ENCODE assay signal across 28 cellular contexts in genomic region chr1:9920606-9921005, GRCh38.
"Had no signal": no experiment of that assay in that cellular context is flagged by ENCODE, and none has a peak within 500 bp of the region (broad histone marks: within the 10 kb centered on the region; RNA-seq: fewer than 3 reads in every experiment).

No MANE protein-coding gene starts in this region.

- H3K4me3 ChIP-seq: adrenal gland, body of pancreas, colonic mucosa had no signal

- H3K4me1 ChIP-seq: adrenal gland, body of pancreas, colonic mucosa had no signal

- H3K27ac ChIP-seq: adrenal gland, body of pancreas, colonic mucosa, epithelial cell of prostate had no signal

- H3K36me3 Mint-ChIP-seq: activated CD4-positive, alpha-beta memory T cell treated with anti-CD3 and anti-CD28 coated beads for 36 hours; activated naive CD4-positive, alpha-beta T cell treated with anti-CD3 and anti-CD28 coated beads, Interleukin-2, amount 50 U/mL, for 24 hours; activated naive CD8-positive, alpha-beta T cell treated with anti-CD3 and anti-CD28 coated beads for 36 hours had no signal

- FAIRE-seq: endometrium, endothelial cell of umbilical vein, frontal cortex had no signal

- ATAC-seq: activated CD4-positive, alpha-beta T cell treated with anti-CD3 and anti-CD28 coated beads for 36 hours; activated naive CD8-positive, alpha-beta T cell treated with anti-CD3 and anti-CD28 coated beads, Interleukin-2, amount 50 U/mL, for 24 hours; body of pancreas had no signal

- H3K4me1 Mint-ChIP-seq: activated CD4-positive, alpha-beta T cell treated with anti-CD3 and anti-CD28 coated beads, Interleukin-2, amount 10 ng/mL, durations not matched to agents 24 days and 14 days; activated naive CD4-positive, alpha-beta T cell treated with anti-CD3 and anti-CD28 coated beads, Interleukin-2, amount 50 U/mL, for 24 hours had no signal

- DNase-seq: activated CD4-positive, alpha-beta memory T cell treated with anti-CD3 and anti-CD28 coated beads for 36 hours; activated CD4-positive, alpha-beta T cell treated with anti-CD3 and anti-CD28 coated beads for 36 hours; activated CD4-positive, alpha-beta T cell treated with anti-CD3 and anti-CD28 coated beads, Interleukin-2, amount 10 ng/mL, durations not matched to agents 24 days and 14 days; activated CD4-positive, CD25-positive, alpha-beta regulatory T cell; activated CD4-positive, CD25-positive, alpha-beta regulatory T cell treated with anti-CD3 and anti-CD28 coated beads, Interleukin-2, amount 50 U/mL, for 72 hours; activated effector memory CD4-positive, alpha-beta T cell treated with anti-CD3 and anti-CD28 coated beads, Interleukin-2, amount 50 U/mL, for 16 hours; activated naive CD4-positive, alpha-beta T cell treated with anti-CD3 and anti-CD28 coated beads for 36 hours; activated naive CD8-positive, alpha-beta T cell treated with anti-CD3 and anti-CD28 coated beads for 36 hours; activated naive CD8-positive, alpha-beta T cell treated with anti-CD3 and anti-CD28 coated beads, Interleukin-2, amount 50 U/mL, for 24 hours; activated T-cell treated with anti-CD3 and anti-CD28 coated beads, Interleukin-2, amount 50 U/mL, for 1 hour; activated T-cell treated with anti-CD3 and anti-CD28 coated beads, Interleukin-2, amount 50 U/mL, for 48 hours; adrenal gland; amygdala; aorta; body of pancreas; central memory CD4-positive, alpha-beta T cell; cerebellar nuclear complex; colonic mucosa; effector CD8-positive, alpha-beta T cell; foreskin fibroblast; T-helper 2 cell had no signal

- H3K36me3 ChIP-seq: adrenal gland, colonic mucosa had no signal

- H3K27me3 Mint-ChIP-seq: activated CD4-positive, alpha-beta memory T cell treated with anti-CD3 and anti-CD28 coated beads for 36 hours; activated CD4-positive, alpha-beta T cell treated with anti-CD3 and anti-CD28 coated beads for 36 hours; activated naive CD4-positive, alpha-beta T cell treated with anti-CD3 and anti-CD28 coated beads, Interleukin-2, amount 50 U/mL, for 24 hours; activated naive CD8-positive, alpha-beta T cell treated with anti-CD3 and anti-CD28 coated beads for 36 hours; activated naive CD8-positive, alpha-beta T cell treated with anti-CD3 and anti-CD28 coated beads, Interleukin-2, amount 50 U/mL, for 24 hours had no signal

- H3K9me3 Mint-ChIP-seq: activated CD4-positive, alpha-beta memory T cell treated with anti-CD3 and anti-CD28 coated beads for 36 hours; activated CD4-positive, alpha-beta T cell treated with anti-CD3 and anti-CD28 coated beads, Interleukin-2, amount 10 ng/mL, durations not matched to agents 24 days and 14 days; activated naive CD4-positive, alpha-beta T cell treated with anti-CD3 and anti-CD28 coated beads for 36 hours; activated naive CD4-positive, alpha-beta T cell treated with anti-CD3 and anti-CD28 coated beads, Interleukin-2, amount 50 U/mL, for 24 hours; activated naive CD8-positive, alpha-beta T cell treated with anti-CD3 and anti-CD28 coated beads for 36 hours; activated naive CD8-positive, alpha-beta T cell treated with anti-CD3 and anti-CD28 coated beads, Interleukin-2, amount 50 U/mL, for 24 hours; activated T-helper 1 cell treated with anti-CD3 and anti-CD28 coated beads, Interleukin-12 subunit alpha, Interleukin-12 subunit beta, Interleukin-2, Interleukin-4 antibody, amounts not matched to agents 30 ng/mL and 10 ng/mL and 1 ng/mL, durations not matched to agents 14 hours and 24 hours and 36 hours; activated T-helper 2 cell treated with anti-CD3 and anti-CD28 coated beads, Interferon-gamma antibody, Interleukin-2, Interleukin-4, amounts not matched to agents 10 μg/mL and 5 μg/mL and 100 μg/mL, durations not matched to agents 14 hours and 24 hours and 36 hours had no signal

- H3K27ac Mint-ChIP-seq: activated CD4-positive, alpha-beta memory T cell treated with anti-CD3 and anti-CD28 coated beads for 36 hours; activated CD4-positive, alpha-beta T cell treated with anti-CD3 and anti-CD28 coated beads for 36 hours; activated CD4-positive, alpha-beta T cell treated with anti-CD3 and anti-CD28 coated beads, Interleukin-2, amount 10 ng/mL, durations not matched to agents 24 days and 14 days; activated naive CD4-positive, alpha-beta T cell treated with anti-CD3 and anti-CD28 coated beads for 36 hours; activated naive CD4-positive, alpha-beta T cell treated with anti-CD3 and anti-CD28 coated beads, Interleukin-2, amount 50 U/mL, for 24 hours; activated naive CD8-positive, alpha-beta T cell treated with anti-CD3 and anti-CD28 coated beads for 36 hours; activated naive CD8-positive, alpha-beta T cell treated with anti-CD3 and anti-CD28 coated beads, Interleukin-2, amount 50 U/mL, for 24 hours; activated T-helper 1 cell treated with anti-CD3 and anti-CD28 coated beads, Interleukin-12 subunit alpha, Interleukin-12 subunit beta, Interleukin-2, Interleukin-4 antibody, amounts not matched to agents 30 ng/mL and 10 ng/mL and 1 ng/mL, durations not matched to agents 14 hours and 24 hours and 36 hours; activated T-helper 2 cell treated with anti-CD3 and anti-CD28 coated beads, Interferon-gamma antibody, Interleukin-2, Interleukin-4, amounts not matched to agents 10 μg/mL and 5 μg/mL and 100 μg/mL, durations not matched to agents 14 hours and 24 hours and 36 hours had no signal

- H3K27me3 ChIP-seq: adrenal gland, body of pancreas, colonic mucosa had no signal

- H3K9me3 ChIP-seq: adrenal gland, body of pancreas, colonic mucosa had no signal

- H3K4me3 Mint-ChIP-seq: activated CD4-positive, alpha-beta memory T cell treated with anti-CD3 and anti-CD28 coated beads for 36 hours; activated CD4-positive, alpha-beta T cell treated with anti-CD3 and anti-CD28 coated beads for 36 hours; activated CD4-positive, alpha-beta T cell treated with anti-CD3 and anti-CD28 coated beads, Interleukin-2, amount 10 ng/mL, durations not matched to agents 24 days and 14 days; activated naive CD4-positive, alpha-beta T cell treated with anti-CD3 and anti-CD28 coated beads for 36 hours; activated naive CD4-positive, alpha-beta T cell treated with anti-CD3 and anti-CD28 coated beads, Interleukin-2, amount 50 U/mL, for 24 hours; activated naive CD8-positive, alpha-beta T cell treated with anti-CD3 and anti-CD28 coated beads for 36 hours; activated naive CD8-positive, alpha-beta T cell treated with anti-CD3 and anti-CD28 coated beads, Interleukin-2, amount 50 U/mL, for 24 hours; activated T-helper 1 cell treated with anti-CD3 and anti-CD28 coated beads, Interleukin-12 subunit alpha, Interleukin-12 subunit beta, Interleukin-2, Interleukin-4 antibody, amounts not matched to agents 30 ng/mL and 10 ng/mL and 1 ng/mL, durations not matched to agents 14 hours and 24 hours and 36 hours had no signal
